Comparison of ENCODE assay signal across 8 cellular contexts in the genomic region with DNA sequence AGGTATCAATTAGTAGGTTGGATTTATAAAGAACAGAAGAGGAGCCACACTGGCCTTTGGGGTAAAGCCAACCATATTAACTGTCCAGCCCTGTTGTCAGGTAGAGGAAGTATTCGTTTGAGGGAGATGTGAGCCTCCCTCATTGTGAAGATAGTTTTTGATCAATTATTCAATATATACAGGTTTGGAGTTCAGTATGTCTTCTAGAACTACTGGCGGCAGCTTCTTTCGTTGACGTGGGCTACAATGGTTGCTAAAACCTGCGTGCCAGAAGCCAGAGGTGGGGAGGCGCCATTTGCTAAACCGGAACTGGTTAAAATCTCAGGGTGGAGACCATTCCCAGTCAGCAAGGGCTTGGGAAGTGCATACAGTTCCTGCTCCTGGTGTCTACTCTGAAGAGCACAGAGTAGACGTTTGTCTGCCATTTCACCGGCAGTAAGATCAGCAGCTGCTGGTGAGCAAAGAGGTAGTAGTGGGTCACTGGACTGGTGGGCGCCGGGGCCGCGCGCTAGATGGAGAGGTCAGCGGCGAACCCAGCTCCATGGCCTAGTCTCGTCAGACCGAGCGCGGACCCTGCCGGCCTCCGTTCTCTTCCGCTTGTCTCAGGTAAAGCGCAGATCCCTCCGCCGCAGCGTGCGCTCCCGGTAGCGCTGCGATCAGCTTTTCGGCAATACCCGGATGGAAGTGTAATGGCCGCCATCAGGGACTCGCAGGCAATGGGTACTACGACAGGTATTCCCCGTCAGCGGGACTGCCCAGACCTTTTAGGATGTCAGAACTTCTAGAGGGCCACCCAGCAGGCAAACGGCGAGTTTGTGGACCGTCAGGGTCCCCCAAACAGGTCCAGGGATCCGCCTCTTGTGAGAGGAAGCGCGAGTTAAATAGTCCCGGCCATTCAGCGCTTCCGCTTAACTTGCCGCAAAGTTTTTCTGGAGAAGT. TPM values are rescaled to one million over a fixed set of nuclear protein-coding genes. Genes with fewer than 3 reads are reported as not detected.
DNase-seq lines count a peak whose midpoint lies in the region; ATAC-seq and TF ChIP-seq lines count a peak whose summit lies in the region.

A gene with protein sequence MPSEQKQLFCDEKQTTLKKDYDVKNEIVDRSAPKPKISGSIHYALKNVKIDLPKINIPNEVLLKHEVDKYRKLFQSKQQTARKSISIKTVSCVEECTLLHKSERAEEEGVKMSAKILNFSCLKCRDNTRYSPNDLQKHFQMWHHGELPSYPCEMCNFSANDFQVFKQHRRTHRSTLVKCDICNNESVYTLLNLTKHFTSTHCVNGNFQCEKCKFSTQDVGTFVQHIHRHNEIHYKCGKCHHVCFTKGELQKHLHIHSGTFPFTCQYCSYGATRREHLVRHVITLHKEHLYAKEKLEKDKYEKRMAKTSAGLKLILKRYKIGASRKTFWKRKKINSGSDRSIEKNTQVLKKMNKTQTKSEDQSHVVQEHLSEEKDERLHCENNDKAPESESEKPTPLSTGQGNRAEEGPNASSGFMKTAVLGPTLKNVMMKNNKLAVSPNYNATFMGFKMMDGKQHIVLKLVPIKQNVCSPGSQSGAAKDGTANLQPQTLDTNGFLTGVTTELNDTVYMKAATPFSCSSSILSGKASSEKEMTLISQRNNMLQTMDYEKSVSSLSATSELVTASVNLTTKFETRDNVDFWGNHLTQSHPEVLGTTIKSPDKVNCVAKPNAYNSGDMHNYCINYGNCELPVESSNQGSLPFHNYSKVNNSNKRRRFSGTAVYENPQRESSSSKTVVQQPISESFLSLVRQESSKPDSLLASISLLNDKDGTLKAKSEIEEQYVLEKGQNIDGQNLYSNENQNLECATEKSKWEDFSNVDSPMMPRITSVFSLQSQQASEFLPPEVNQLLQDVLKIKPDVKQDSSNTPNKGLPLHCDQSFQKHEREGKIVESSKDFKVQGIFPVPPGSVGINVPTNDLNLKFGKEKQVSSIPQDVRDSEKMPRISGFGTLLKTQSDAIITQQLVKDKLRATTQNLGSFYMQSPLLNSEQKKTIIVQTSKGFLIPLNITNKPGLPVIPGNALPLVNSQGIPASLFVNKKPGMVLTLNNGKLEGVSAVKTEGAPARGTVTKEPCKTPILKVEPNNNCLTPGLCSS (N-terminal part only) (plus strand): TSS at position 911 of the 939 bp plus-strand sequence. CDS start 26,026 bp downstream, outside the sequence.

- peak within 1 kb of the TSS; percentile 89 to 96 (median 91) for H3K27ac ChIP-seq in right lobe of liver

- H3K4me1 ChIP-seq in right lobe of liver = peaks cover 0 to 15% (median 0%) of the 10 kb centered on the region in 4 donors

- H3K36me3 ChIP-seq in right lobe of liver = peaks cover 0 to 20% (median 5%) of the 10 kb centered on the region in 4 donors

- H3K27ac Mint-ChIP-seq in CD14-positive monocyte = peak within 1 kb of the TSS; percentile 98 to 100 (median 100)

- peaks cover 21 to 26% of the 10 kb centered on the region in 2 donors for H3K36me3 Mint-ChIP-seq in CD14-positive monocyte

- H3K27me3 ChIP-seq in right lobe of liver = peaks cover 0 to 13% of the 10 kb centered on the region in 2 donors

- H3K9me3 ChIP-seq in right lobe of liver = no peaks in the 10 kb centered on the region

- peak within 1 kb of the TSS; percentile 94 to 99 for H3K4me3 Mint-ChIP-seq in CD14-positive monocyte

- H3K9me3 Mint-ChIP-seq in CD14-positive monocyte = peaks cover 0 to 10% (median 3%) of the 10 kb centered on the region in 7 donors

- WGBS in right lobe of liver (ENCODE audit: insufficient coverage, low coverage, low lambda C conversion rate, missing lambda C conversion rate) = 13% methylated on average over 17 of the region's 48 CpGs

- H3K27me3 Mint-ChIP-seq in CD14-positive monocyte (ENCODE audit: low read depth in 3 of 3) = peaks cover 12 to 17% (median 16%) of the 10 kb centered on the region in 3 donors

- peak; percentile 38 for TF ChIP-seq POLR2A in right lobe of liver (IDR thresholded peaks at IDR 0.05)

- TF ChIP-seq CTCF in CD14-positive monocyte (IDR thresholded peaks at IDR 0.05) (no peak), right lobe of liver (IDR thresholded peaks at IDR 0.05) (no peak)

- peaks cover 28% of the 10 kb centered on the region for H3K4me1 Mint-ChIP-seq in CD14-positive monocyte

- intact Hi-C loops in CD14-positive monocyte (cut with micrococcal nuclease) (loop anchor here (1.0 kb wide), 1 partner anchor 39 kb away; no protein-coding TSS in a partner anchor), right lobe of liver (cut with DNase I) (loop anchor here in 1 of 2 donors (2.0 kb wide), 1 partner anchor 39 kb away; no protein-coding TSS in a partner anchor)

- DNase-seq in CD14-positive monocyte (ENCODE audit: low spot score) (peak; percentile 92), NCI-H69 (lab: John Stamatoyannopoulos, UW) (peak; percentile 97), dermis microvascular lymphatic vessel endothelial cell (ENCODE audit: low read depth in 2 of 2) (peak; percentile 97 to 98), right lobe of liver (peak; percentile 93 to 94 (median 94))
- DNase-seq in activated CD4-positive, alpha-beta T cell treated with anti-CD3 and anti-CD28 coated beads, Interleukin-2, amount 50 U/mL, for 48 hours = peak; percentile 83 to 87
- peak; percentile 90 for DNase-seq in stimulated activated CD4-positive, alpha-beta T cell treated with anti-CD3 and anti-CD28 coated beads, Interleukin-4, amount 100 ng/mL, for 24 hours

- peak; percentile 75 for ATAC-seq in GM19351 (IDR thresholded peaks at IDR 0.05; ENCODE audit: unreplicated experiment)
- peak; percentile 71 for ATAC-seq in HG03520 (IDR thresholded peaks at IDR 0.05; ENCODE audit: unreplicated experiment)
- ATAC-seq in right lobe of liver = peak; percentile 94 to 99 (median 95)

- peak within 1 kb of the TSS; percentile 72 to 83 (median 80) for H3K4me3 ChIP-seq in right lobe of liver

RNA-seq across cellular contexts. Expression of the gene that starts here (rescaled TPM):
- polyA plus RNA-seq in CD14-positive monocyte = 10 to 100 TPM in 1 of 2 donors, 1 to 10 TPM in 1; 9.5 to 15.8 TPM
- total RNA-seq in dermis microvascular lymphatic vessel endothelial cell (8.2 and 11.5 TPM in 2 replicates), right lobe of liver (10 to 100 TPM in 1 of 6 experiments, 1 to 10 TPM in 5; 6.7 to 10.4 (median 8.8) TPM)

Comparison
In these comparisons a context has a peak if more than half of its experiments do, and no peak if none do; other contexts are left out.
1. Peak in every context shown above with its lines: DNase-seq, ATAC-seq, H3K4me3 ChIP-seq and H3K27ac ChIP-seq.